ENCODE assay signal across 24 cellular contexts in genomic region chr5:118701796-118702195, GRCh38.
"Had no signal": no experiment of that assay in that cellular context is flagged by ENCODE, and none has a peak within 500 bp of the region (broad histone marks: within the 10 kb centered on the region; RNA-seq: fewer than 3 reads in every experiment).

No MANE protein-coding gene starts in this region.

- H3K4me3 Mint-ChIP-seq: activated naive CD8-positive, alpha-beta T cell treated with anti-CD3 and anti-CD28 coated beads, Interleukin-2, amount 50 U/mL, for 24 hours; activated T-cell treated with anti-CD3 and anti-CD28 coated beads, Interleukin-2, amount 50 U/mL, for 4 hours; T-helper 1 cell treated with Interleukin-12 subunit alpha and Interleukin-12 subunit beta and Interleukin-4 antibody, amounts not matched to agents 30 μg/mL and 1 μg/mL, for 36 hours; WTC11 had no signal

- FAIRE-seq: K562, RCC 7860 had no signal

- H3K27ac ChIP-seq: breast epithelium, SJSA1 had no signal

- H3K27ac Mint-ChIP-seq: activated naive CD4-positive, alpha-beta T cell treated with anti-CD3 and anti-CD28 coated beads, Interleukin-2, amount 50 U/mL, for 72 hours; activated naive CD8-positive, alpha-beta T cell treated with anti-CD3 and anti-CD28 coated beads, Interleukin-2, amount 50 U/mL, for 24 hours; T-helper 1 cell treated with Interleukin-12 subunit alpha and Interleukin-12 subunit beta and Interleukin-4 antibody, amounts not matched to agents 30 μg/mL and 1 μg/mL, for 36 hours; WTC11 had no signal

- ATAC-seq: activated naive CD4-positive, alpha-beta T cell treated with anti-CD3 and anti-CD28 coated beads, Interleukin-2, amount 50 U/mL, for 72 hours; activated naive CD8-positive, alpha-beta T cell treated with anti-CD3 and anti-CD28 coated beads, Interleukin-2, amount 50 U/mL, for 24 hours; activated T-cell treated with anti-CD3 and anti-CD28 coated beads, Interleukin-2, amount 50 U/mL, for 4 hours; K562; WTC11 had no signal

- H3K36me3 ChIP-seq: breast epithelium, SJSA1 had no signal

- H3K4me3 ChIP-seq: breast epithelium, K562, SJSA1 had no signal

- H3K4me1 ChIP-seq: breast epithelium, SJSA1 had no signal

- H3K27me3 ChIP-seq: breast epithelium, SJSA1 had no signal

- H3K4me1 Mint-ChIP-seq: activated naive CD8-positive, alpha-beta T cell treated with anti-CD3 and anti-CD28 coated beads, Interleukin-2, amount 50 U/mL, for 24 hours had no signal

- DNase-seq: activated CD4-positive, alpha-beta T cell treated with anti-CD3 and anti-CD28 coated beads for 48 hours; activated CD4-positive, alpha-beta T cell treated with anti-CD3 and anti-CD28 coated beads, Interleukin-2, amount 50 U/mL, for 48 hours; activated CD4-positive, CD25-positive, alpha-beta regulatory T cell treated with anti-CD3 and anti-CD28 coated beads, Interleukin-2, amount 50 U/mL, for 72 hours; activated CD8-positive, alpha-beta memory T cell treated with anti-CD3 and anti-CD28 coated beads for 24 hours; activated effector memory CD4-positive, alpha-beta T cell treated with anti-CD3 and anti-CD28 coated beads, Interleukin-2, amount 50 U/mL, for 16 hours; activated naive CD4-positive, alpha-beta T cell treated with Interleukin-2 at 50 U/mL for 16 hours; activated naive CD8-positive, alpha-beta T cell treated with anti-CD3 and anti-CD28 coated beads, Interleukin-2, amount 50 U/mL, for 24 hours; activated T-cell treated with anti-CD3 and anti-CD28 coated beads, Interleukin-2, amount 50 U/mL, for 4 hours; amygdala; Karpas-422; MM.1S; NCI-H1105; NCI-H1436; NCI-H1694 treated with DMSO at 0.1 percent for 48 hours; NCI-H2029 treated with DMSO at 0.1 percent for 48 hours; NCI-H524; SHP77 had no signal
